30 cellular contexts compared by ENCODE assay signal in genomic region chr22:19693581-19693980, GRCh38. TPM values are rescaled to one million over a fixed set of nuclear protein-coding genes. Genes with fewer than 3 reads are reported as not detected.
"Had no signal": no experiment of that assay in that cellular context is flagged by ENCODE, and none has a peak within 500 bp of the region (broad histone marks: within the 10 kb centered on the region; RNA-seq: fewer than 3 reads in every experiment).

No MANE protein-coding gene starts in this region.

- H3K36me3 Mint-ChIP-seq: activated naive CD4-positive, alpha-beta T cell treated with anti-CD3 and anti-CD28 coated beads, Interleukin-2, amount 50 U/mL, for 24 hours; activated naive CD8-positive, alpha-beta T cell treated with anti-CD3 and anti-CD28 coated beads, Interleukin-2, amount 10 ng/mL, durations not matched to agents 7 days and 5 days had no signal

- H3K4me1 ChIP-seq: body of pancreas, breast epithelium had no signal

- H3K9ac ChIP-seq: KMS-11 had no signal

- DNase-seq: activated CD4-positive, alpha-beta T cell treated with anti-CD3 and anti-CD28 coated beads, Interleukin-2, amount 10 ng/mL, durations not matched to agents 24 days and 14 days; activated CD4-positive, alpha-beta T cell treated with anti-CD3 and anti-CD28 coated beads, Interleukin-2, amount 50 U/mL, for 4 hours; activated CD8-positive, alpha-beta T cell treated with anti-CD3 and anti-CD28 coated beads for 36 hours; activated gamma-delta T cell; activated naive CD4-positive, alpha-beta T cell treated with Interleukin-2 at 50 U/mL for 16 hours; activated naive CD8-positive, alpha-beta T cell treated with anti-CD3 and anti-CD28 coated beads, Interleukin-2, amount 10 ng/mL, durations not matched to agents 7 days and 5 days; activated T-cell treated with anti-CD3 and anti-CD28 coated beads, Interleukin-2, amount 50 U/mL, for 24 hours; amygdala; body of pancreas; cerebellar nuclear complex; MM.1S; MV-4-11; NCI-H1092; NCI-H1436 treated with DMSO at 0.1 percent for 48 hours; NCI-H1694 treated with DMSO at 0.1 percent for 48 hours; NCI-H2029; NCI-H345; NCI-H524 treated with DMSO at 0.1 percent for 48 hours; SHP77 treated with DMSO at 0.1 percent for 48 hours; SW 1271; T-helper 1 cell; T-helper 2 cell; T1000 had no signal

- H3K4me3 ChIP-seq: ascending aorta, body of pancreas, breast epithelium had no signal

- H3K4me3 Mint-ChIP-seq: activated CD4-positive, alpha-beta T cell treated with anti-CD3 and anti-CD28 coated beads, Interleukin-2, amount 10 ng/mL, durations not matched to agents 24 days and 14 days; activated CD8-positive, alpha-beta T cell treated with anti-CD3 and anti-CD28 coated beads for 36 hours; activated naive CD4-positive, alpha-beta T cell treated with anti-CD3 and anti-CD28 coated beads, Interleukin-2, amount 50 U/mL, for 24 hours; activated naive CD8-positive, alpha-beta T cell treated with anti-CD3 and anti-CD28 coated beads, Interleukin-2, amount 10 ng/mL, durations not matched to agents 7 days and 5 days; activated T-cell treated with anti-CD3 and anti-CD28 coated beads, Interleukin-2, amount 50 U/mL, for 24 hours had no signal

- H3K27me3 ChIP-seq: ascending aorta, body of pancreas, breast epithelium had no signal

- H3K9me3 Mint-ChIP-seq: activated CD4-positive, alpha-beta T cell treated with anti-CD3 and anti-CD28 coated beads, Interleukin-2, amount 10 ng/mL, durations not matched to agents 24 days and 14 days; activated CD8-positive, alpha-beta T cell treated with anti-CD3 and anti-CD28 coated beads for 36 hours; activated naive CD4-positive, alpha-beta T cell treated with anti-CD3 and anti-CD28 coated beads, Interleukin-2, amount 50 U/mL, for 24 hours; activated naive CD8-positive, alpha-beta T cell treated with anti-CD3 and anti-CD28 coated beads, Interleukin-2, amount 10 ng/mL, durations not matched to agents 7 days and 5 days; activated T-cell treated with anti-CD3 and anti-CD28 coated beads, Interleukin-2, amount 50 U/mL, for 24 hours; activated T-helper 2 cell treated with anti-CD3 and anti-CD28 coated beads, Interferon-gamma antibody, Interleukin-2, Interleukin-4, amounts not matched to agents 10 μg/mL and 5 μg/mL and 100 μg/mL, durations not matched to agents 14 hours and 24 hours and 36 hours had no signal

- H3K27me3 Mint-ChIP-seq: activated naive CD4-positive, alpha-beta T cell treated with anti-CD3 and anti-CD28 coated beads, Interleukin-2, amount 50 U/mL, for 24 hours had no signal

- H3K4me1 Mint-ChIP-seq: activated CD4-positive, alpha-beta T cell treated with anti-CD3 and anti-CD28 coated beads, Interleukin-2, amount 10 ng/mL, durations not matched to agents 24 days and 14 days; activated naive CD4-positive, alpha-beta T cell treated with anti-CD3 and anti-CD28 coated beads, Interleukin-2, amount 50 U/mL, for 24 hours; activated naive CD8-positive, alpha-beta T cell treated with anti-CD3 and anti-CD28 coated beads, Interleukin-2, amount 10 ng/mL, durations not matched to agents 7 days and 5 days had no signal

- H3K27ac Mint-ChIP-seq: activated CD4-positive, alpha-beta T cell treated with anti-CD3 and anti-CD28 coated beads, Interleukin-2, amount 10 ng/mL, durations not matched to agents 24 days and 14 days; activated CD8-positive, alpha-beta T cell treated with anti-CD3 and anti-CD28 coated beads for 36 hours; activated naive CD4-positive, alpha-beta T cell treated with anti-CD3 and anti-CD28 coated beads, Interleukin-2, amount 50 U/mL, for 24 hours; activated naive CD8-positive, alpha-beta T cell treated with anti-CD3 and anti-CD28 coated beads, Interleukin-2, amount 10 ng/mL, durations not matched to agents 7 days and 5 days; activated T-cell treated with anti-CD3 and anti-CD28 coated beads, Interleukin-2, amount 50 U/mL, for 24 hours; activated T-helper 2 cell treated with anti-CD3 and anti-CD28 coated beads, Interferon-gamma antibody, Interleukin-2, Interleukin-4, amounts not matched to agents 10 μg/mL and 5 μg/mL and 100 μg/mL, durations not matched to agents 14 hours and 24 hours and 36 hours had no signal

- H3K4me2 ChIP-seq: KMS-11 had no signal

- H3K9me3 ChIP-seq: ascending aorta, body of pancreas, breast epithelium had no signal

- H3K36me3 ChIP-seq: ascending aorta, breast epithelium had no signal

- H3K27ac ChIP-seq: ascending aorta, body of pancreas, breast epithelium, KMS-11 had no signal

- ATAC-seq: activated CD8-positive, alpha-beta T cell treated with anti-CD3 and anti-CD28 coated beads for 36 hours; body of pancreas; Panc1 had no signal

RNA-seq across cellular contexts. Expression of gene SEPTIN5, which starts 20.7 kb away (rescaled TPM):
- total RNA-seq: activated naive CD8-positive, alpha-beta T cell treated with anti-CD3 and anti-CD28 coated beads, Interleukin-2, amount 10 ng/mL, durations not matched to agents 7 days and 5 days had no signal

RNA-seq across cellular contexts. Expression of gene GP1BB, which starts 29.8 kb away (rescaled TPM):
- total RNA-seq: activated CD4-positive, alpha-beta T cell treated with anti-CD3 and anti-CD28 coated beads, Interleukin-2, amount 10 ng/mL, durations not matched to agents 24 days and 14 days; activated CD8-positive, alpha-beta T cell treated with anti-CD3 and anti-CD28 coated beads for 36 hours; activated naive CD8-positive, alpha-beta T cell treated with anti-CD3 and anti-CD28 coated beads, Interleukin-2, amount 10 ng/mL, durations not matched to agents 7 days and 5 days; activated T-helper 2 cell treated with anti-CD3 and anti-CD28 coated beads, Interferon-gamma antibody, Interleukin-2, Interleukin-4, amounts not matched to agents 10 μg/mL and 5 μg/mL and 100 μg/mL, durations not matched to agents 14 hours and 24 hours and 36 hours; RPMI7951 had no signal
